8 cellular contexts compared by ENCODE assay signal in genomic region chr17:1649116-1649843, GRCh38. TPM values are rescaled to one million over a fixed set of nuclear protein-coding genes. Genes with fewer than 3 reads are reported as not detected.
A peak's percentile ranks its signal among the peaks of the same experiment; 100 is the strongest.
DNase-seq lines count a peak whose midpoint lies in the region; ATAC-seq and TF ChIP-seq lines count a peak whose summit lies in the region.

No MANE protein-coding gene starts in this region.

- H3K27ac ChIP-seq in testis = peak overlapping the region; percentile 78 to 94

- POLR2A ChIA-PET in BJ (lab: Charles Lee) = interaction anchor here (0.6 to 0.8 kb wide), 4 partner anchors 35 to 164 kb away, joined by 4 to 14 read pairs (median 6); no protein-coding TSS in a partner anchor

- H3K9me3 ChIP-seq in testis = no peaks in the 10 kb centered on the region

- no peaks in the 10 kb centered on the region for H3K27me3 ChIP-seq in BJ (ENCODE audit: control insufficient read depth, insufficient read depth, low read length)
- H3K27me3 ChIP-seq in testis = no peaks in the 10 kb centered on the region

- CTCF ChIA-PET in BJ (lab: Yijun Ruan, JAX) = interaction anchor here (0.5 to 3.2 kb wide), 26 partner anchors 11 to 467 kb away, joined by 3 to 36 read pairs (median 4); partner anchors contain the start of genes PITPNA and SLC43A2

- peaks cover 21% of the 10 kb centered on the region for H3K4me1 ChIP-seq in testis

- intact Hi-C loops in testis (cut with DNase I; ENCODE audit: low total_unique reads) = loop anchor here (5.0 kb wide), 1 partner anchor 72 kb away; no protein-coding TSS in a partner anchor

- ATAC-seq in HG03439 (IDR thresholded peaks at IDR 0.05; ENCODE audit: unreplicated experiment) (peak; percentile 50), omental fat pad (ENCODE audit: low FRiP score) (peak; percentile 81)

- WGBS in testis, 2 donors = 0 to 6% methylated on average over 7 to 50 of the region's 88 CpGs

- DNase-seq in BJ (ENCODE audit: low read depth) (no peak), GM19238 (ENCODE audit: insufficient read length, low spot score) (peak; percentile 82), foreskin melanocyte (peak; percentile 76), omental fat pad (ENCODE audit: low spot score) (peak; percentile 66), testis (peak; percentile 75)
- peak; percentile 93 for DNase-seq in activated effector memory CD4-positive, alpha-beta T cell treated with anti-CD3 and anti-CD28 coated beads, Interleukin-2, amount 50 U/mL, for 16 hours

- peaks cover 33% of the 10 kb centered on the region for H3K36me3 ChIP-seq in BJ (ENCODE audit: control insufficient read depth, insufficient read depth, low read length)
- H3K36me3 ChIP-seq in testis (ENCODE audit: low read depth, missing control alignments) = no peaks in the 10 kb centered on the region

- TF ChIP-seq CTCF in BJ (IDR thresholded peaks at IDR 0.05; ENCODE audit: insufficient read depth, low read depth, low read length) (no peak), omental fat pad (IDR thresholded peaks at IDR 0.05) (no peak), testis (IDR thresholded peaks at IDR 0.05) (no peak)

- TF ChIP-seq POLR2A in testis (IDR thresholded peaks at IDR 0.05) = no peak

- peak overlapping the region; percentile 63 for H3K4me3 ChIP-seq in BJ (ENCODE audit: low read depth, low read length)
- peak overlapping the region; percentile 70 to 72 for H3K4me3 ChIP-seq in testis

TF ChIP-seq in PFSK-1, 5 proteins besides CTCF, POLR2A, EP300 and RAD21:
- TF ChIP-seq REST (IDR thresholded peaks at IDR 0.05; ENCODE audit: insufficient read depth in 1 of 2, low read depth in 2 of 2, low read length in 2 of 2) (no peak), FOXP2 (optimal IDR thresholded peaks at IDR 0.05; ENCODE audit: borderline replicate concordance, extremely low read depth, extremely low read length, insufficient read depth) (peak; percentile 21), POLR2AphosphoS5 (IDR thresholded peaks at IDR 0.05; ENCODE audit: low read depth, low read length) (peak; percentile 11; the same call in 1 of the 2 replicates), SIN3A (IDR thresholded peaks at IDR 0.05; ENCODE audit: borderline replicate concordance, insufficient read depth, low read length) (no peak)

RNA-seq across cellular contexts. Expression of gene RILP, which starts 0.4 kb away (rescaled TPM):
- polyA plus RNA-seq in BJ (2011; rRNA removed) = 5.3 and 6.2 TPM in 2 replicates
- 1.4 and 2.6 TPM in 2 replicates for polyA minus RNA-seq in BJ (2011; rRNA and poly(A)+ RNA removed)
- 39.3 TPM for polyA plus RNA-seq in PFSK-1 (2012; ENCODE audit: insufficient read length, low read depth)
- 10 to 100 TPM; 26.5 to 60.5 (median 35.6) TPM for total RNA-seq in omental fat pad
- total RNA-seq in testis = 10 to 100 TPM; 30.6 to 32.5 TPM
- polyA plus RNA-seq in testis (ENCODE audit: insufficient read depth, low read depth, low replicate concordance) = 8.4 TPM

RNA-seq across cellular contexts. Expression of gene SCARF1, which starts 3.7 kb away (rescaled TPM):
- polyA plus RNA-seq in BJ (2011; rRNA removed) (0.11 and 0.12 TPM in 2 replicates), testis (ENCODE audit: insufficient read depth, low read depth, low replicate concordance) (4.7 TPM)
- not detected in 2 replicates for polyA minus RNA-seq in BJ (2011; rRNA and poly(A)+ RNA removed)
- polyA plus RNA-seq in PFSK-1 (2012; ENCODE audit: insufficient read length, low read depth) = 33.7 TPM
- total RNA-seq in omental fat pad (10 to 100 TPM in 3 of 4 donors, 1 to 10 TPM in 1; 7.2 to 43.0 (median 18.8) TPM), testis (10 to 100 TPM in 1 of 2 donors, 1 to 10 TPM in 1; 9.3 to 11.6 TPM)

RNA-seq across cellular contexts. Expression of gene SLC43A2, which starts 20.6 kb away (rescaled TPM):
- 5.0 and 8.9 TPM in 2 replicates for polyA plus RNA-seq in BJ (2011; rRNA removed)
- 8.1 and 9.6 TPM in 2 replicates for polyA minus RNA-seq in BJ (2011; rRNA and poly(A)+ RNA removed)
- polyA plus RNA-seq in PFSK-1 (2012; ENCODE audit: insufficient read length, low read depth) = 19.0 TPM
- total RNA-seq in omental fat pad = 10 to 100 TPM; 21.0 to 39.9 (median 23.1) TPM
- 10 to 100 TPM; 12.4 to 15.7 TPM for total RNA-seq in testis
- polyA plus RNA-seq in testis (ENCODE audit: insufficient read depth, low read depth, low replicate concordance) = 11.7 TPM

RNA-seq across cellular contexts. Expression of gene PRPF8, which starts 35.4 kb away (rescaled TPM):
- polyA plus RNA-seq in BJ (2011; rRNA removed) (113 and 194 TPM in 2 replicates), testis (ENCODE audit: insufficient read depth, low read depth, low replicate concordance) (315 TPM)
- 292 and 302 TPM in 2 replicates for polyA minus RNA-seq in BJ (2011; rRNA and poly(A)+ RNA removed)
- 613 TPM for polyA plus RNA-seq in PFSK-1 (2012; ENCODE audit: insufficient read length, low read depth)
- total RNA-seq in omental fat pad (100 to 1,000 TPM; 146 to 215 (median 183) TPM), testis (100 to 1,000 TPM; 307 to 325 TPM)
